8 cellular contexts compared by ENCODE assay signal in genomic region chr17:64918842-64919288, GRCh38. TPM values are rescaled to one million over a fixed set of nuclear protein-coding genes. Genes with fewer than 3 reads are reported as not detected.
DNase-seq lines count a peak whose midpoint lies in the region; ATAC-seq, FAIRE-seq and TF ChIP-seq lines count a peak whose summit lies in the region.
"Not testable (repeated sequence)": the region's sequence is repeated elsewhere in the genome, so short reads cannot be mapped to it uniquely, and the experiment has no call there.

No MANE protein-coding gene starts in this region.

- not testable (repeated sequence) for H3K4me1 Mint-ChIP-seq in memory B cell

- H3K27ac ChIP-seq in C4-2B (peak overlapping the region; percentile 83), endothelial cell of umbilical vein (ENCODE audit: insufficient read depth, low read depth, low read length) (peak overlapping the region; percentile 21)

- peak; percentile 47 for ATAC-seq in GM19463 (IDR thresholded peaks at IDR 0.05; ENCODE audit: unreplicated experiment)
- ATAC-seq in HG03159 (IDR thresholded peaks at IDR 0.05; ENCODE audit: unreplicated experiment): peak; percentile 50
- peak; percentile 65 for ATAC-seq in memory B cell (ENCODE audit: low read depth)

- intact Hi-C loops in endothelial cell of umbilical vein (cut with micrococcal nuclease): not testable (repeated sequence)

- not testable (repeated sequence) for H4K20me1 ChIP-seq in endothelial cell of umbilical vein (replicated peaks; ENCODE audit: control insufficient read depth, extremely low read depth, insufficient read depth, low read length)

- CTCF ChIA-PET in endothelial cell of umbilical vein (lab: Charles Lee): interaction anchor here (0.7 to 1.5 kb wide), 8 partner anchors 19 to 300 kb away, joined by 3 to 13 read pairs (median 6); partner anchors contain the start of gene RGS9

- H3K9me3 Mint-ChIP-seq in memory B cell: not testable (repeated sequence)

- POLR2A ChIA-PET in endothelial cell of umbilical vein (lab: Charles Lee): not testable (repeated sequence)

- BruUV-seq in endothelial cell of umbilical vein (replicated peaks; lab: Mats Ljungman, UMichigan): not testable (repeated sequence)

- not testable (repeated sequence) for H3K27me3 ChIP-seq in endothelial cell of umbilical vein (ENCODE audit: control insufficient read depth in 2 of 2, insufficient read depth in 2 of 2, low read length in 2 of 2)

- DNase-seq in NCI-H748 (lab: John Stamatoyannopoulos, UW; ENCODE audit: unreplicated experiment) (peak; percentile 63), activated T-cell treated with anti-CD3 and anti-CD28 coated beads for 1 hour (ENCODE audit: low read depth) (peak; percentile 22), endothelial cell of umbilical vein (ENCODE audit: low read depth, low spot score) (peak; percentile 32), memory B cell (ENCODE audit: low spot score in 2 of 2) (peak; percentile 73 to 76)
- DNase-seq in stimulated activated CD4-positive, alpha-beta T cell treated with anti-CD3 and anti-CD28 coated beads, Interleukin-2, amount 100 ng/mL, for 48 hours: peak; percentile 21 to 31

- not testable (repeated sequence) for H3K36me3 ChIP-seq in endothelial cell of umbilical vein (ENCODE audit: control insufficient read depth in 2 of 2, extremely low read depth in 1 of 2, insufficient read depth in 2 of 2, low read length in 2 of 2)

- H3K79me2 ChIP-seq in endothelial cell of umbilical vein (ENCODE audit: control insufficient read depth, insufficient read depth, low read length): not testable (repeated sequence)

- not testable (repeated sequence) for H3K9me3 ChIP-seq in endothelial cell of umbilical vein (replicated peaks; ENCODE audit: control insufficient read depth, insufficient read depth, low read length)

- H3K4me2 ChIP-seq in endothelial cell of umbilical vein (ENCODE audit: insufficient read depth, low read length): peak overlapping the region; percentile 64

- dilution Hi-C loops in endothelial cell of umbilical vein (cut with MboI; ENCODE audit: extremely low pct_ligation_motif_present, low sequenced_read_pairs): not testable (repeated sequence)

- H3K9ac ChIP-seq in endothelial cell of umbilical vein (replicated peaks; ENCODE audit: extremely low read depth, insufficient read depth, low read length): peak overlapping the region; percentile 47

- H3K4me3 Mint-ChIP-seq in memory B cell: peak overlapping the region; percentile 89

- H3K27ac Mint-ChIP-seq in memory B cell: peak overlapping the region; percentile 93

- not testable (repeated sequence) for TF ChIP-seq POLR2A in endothelial cell of umbilical vein (IDR thresholded peaks at IDR 0.05; ENCODE audit: low read depth, low read length)

- peak overlapping the region; percentile 37 to 62 (median 60) for H3K4me3 ChIP-seq in endothelial cell of umbilical vein (replicated peaks in 1 of 3; ENCODE audit: insufficient read depth in 1 of 3, low read depth in 1 of 3, low read length in 3 of 3)

- TF ChIP-seq CTCF in C4-2B (conservative IDR thresholded peaks at IDR 0.05); endothelial cell of umbilical vein (IDR thresholded peaks at IDR 0.05; ENCODE audit: extremely low read depth in 1 of 2, insufficient read depth in 1 of 2, low read depth in 1 of 2, low read length in 2 of 2): not testable (repeated sequence)

- not testable (repeated sequence) for H3K36me3 Mint-ChIP-seq in memory B cell

- H3K4me1 ChIP-seq in endothelial cell of umbilical vein (ENCODE audit: control insufficient read depth, extremely low read depth, insufficient read depth, low read length): not testable (repeated sequence)

- H2AFZ ChIP-seq in endothelial cell of umbilical vein (ENCODE audit: low read depth, low read length): not testable (repeated sequence)

- not testable (repeated sequence) for FAIRE-seq in endothelial cell of umbilical vein (lab: Jason Lieb, UNC)

- not testable (repeated sequence) for H3K27me3 Mint-ChIP-seq in memory B cell

- not testable (repeated sequence) for H3K9me1 ChIP-seq in endothelial cell of umbilical vein (replicated peaks; ENCODE audit: control insufficient read depth, extremely low read depth, insufficient read depth, low read length)

RNA-seq across cellular contexts. Expression of gene LRRC37A3, which starts 0.4 kb away (rescaled TPM):
- 7.1 and 16.1 TPM in 2 replicates for total RNA-seq in endothelial cell of umbilical vein
- 8.6 and 8.8 TPM in 2 replicates for polyA plus RNA-seq in endothelial cell of umbilical vein
- 4.1 and 4.9 TPM in 2 replicates for polyA plus RNA-seq in endothelial cell of umbilical vein (2011; cell fraction: cytosol; rRNA removed)
- 33.0 and 36.1 TPM in 2 replicates for polyA plus RNA-seq in endothelial cell of umbilical vein (2011; cell fraction: nucleus; rRNA removed)
- polyA plus RNA-seq in endothelial cell of umbilical vein (2012): 2.9 and 5.9 TPM in 2 replicates
- 15.9 and 16.5 TPM in 2 replicates for polyA minus RNA-seq in endothelial cell of umbilical vein
- 2.0 TPM for polyA minus RNA-seq in endothelial cell of umbilical vein (2011; cell fraction: cytosol; rRNA and poly(A)+ RNA removed)
- 31.2 and 35.1 TPM in 2 replicates for polyA minus RNA-seq in endothelial cell of umbilical vein (2011; cell fraction: nucleus; rRNA and poly(A)+ RNA removed)

Comparison
In these comparisons a context has a peak if more than half of its experiments do, and no peak if none do; other contexts are left out.
1. Peak in every context shown above with its lines: DNase-seq, ATAC-seq, H3K4me3 ChIP-seq and H3K27ac ChIP-seq.
2. DNase-seq: peak in every context shown above with its lines; median percentile 74 in memory B cell; 63 in NCI-H748; 32 in endothelial cell of umbilical vein; 26 in stimulated activated CD4-positive, alpha-beta T cell treated with anti-CD3 and anti-CD28 coated beads, Interleukin-2, amount 100 ng/mL, for 48 hours; 22 in activated T-cell treated with anti-CD3 and anti-CD28 coated beads for 1 hour.